Comparison of ENCODE assay signal across 8 cellular contexts in genomic region chr16:89308391-89309333, GRCh38.
DNase-seq lines count a peak whose midpoint lies in the region; TF ChIP-seq lines count a peak whose summit lies in the region.

No MANE protein-coding gene starts in this region.

- H3K36me3 ChIP-seq in Loucy (ENCODE audit: insufficient read depth, low read length) (peaks cover 28% of the 10 kb centered on the region; the same call in 1 of the 2 replicates), mesendoderm (ENCODE audit: control insufficient read depth, insufficient read depth, low read length) (peaks cover 3% of the 10 kb centered on the region)

- TF ChIP-seq CTCF in C4-2B (conservative IDR thresholded peaks at IDR 0.05) = peak; percentile 61
- peak; percentile 67 for TF ChIP-seq CTCF in Loucy (conservative IDR thresholded peaks at IDR 0.05; ENCODE audit: low read length)
- peak; percentile 65 for TF ChIP-seq CTCF in astrocyte of the cerebellum (IDR thresholded peaks at IDR 0.05; ENCODE audit: low read depth, low read length, missing control alignments)

- H4K5ac ChIP-seq in mesendoderm (ENCODE audit: low read length) = no peak overlapping the region

- H3K9ac ChIP-seq in Loucy (ENCODE audit: low read depth, low read length, poor library complexity, severe bottlenecking) = no peak overlapping the region
- H3K9ac ChIP-seq in mesendoderm (ENCODE audit: low read length) = no peak overlapping the region

- H2BK5ac ChIP-seq in mesendoderm (ENCODE audit: low read length) = no peak overlapping the region

- peaks cover 35% of the 10 kb centered on the region for H3K79me1 ChIP-seq in mesendoderm (ENCODE audit: low read length)

- H3K79me2 ChIP-seq in Loucy (ENCODE audit: insufficient read depth, low read length) (peaks cover 69% of the 10 kb centered on the region), mesendoderm (ENCODE audit: control insufficient read depth, insufficient read depth, low read length) (peaks cover 70% of the 10 kb centered on the region)

- H3K27ac ChIP-seq in C4-2B = no peak overlapping the region; the same call in 1 of the 2 replicates
- no peak overlapping the region for H3K27ac ChIP-seq in mesendoderm (ENCODE audit: low read depth, low read length)

- no peaks in the 10 kb centered on the region for H3K4me1 ChIP-seq in Loucy (ENCODE audit: insufficient read depth, low read length, poor library complexity, severe bottlenecking)
- no peaks in the 10 kb centered on the region for H3K4me1 ChIP-seq in mesendoderm (ENCODE audit: control insufficient read depth, low read depth, low read length)

- H3K27me3 ChIP-seq in Loucy (ENCODE audit: insufficient read depth, low read length, poor library complexity, severe bottlenecking) (no peaks in the 10 kb centered on the region), mesendoderm (ENCODE audit: insufficient read depth, low read length, poor library complexity) (no peaks in the 10 kb centered on the region)

- peaks cover 38% of the 10 kb centered on the region for H4K20me1 ChIP-seq in Loucy (ENCODE audit: insufficient read depth, low read length, poor library complexity, severe bottlenecking)

- no peak overlapping the region for H2BK15ac ChIP-seq in mesendoderm (replicated peaks; ENCODE audit: low read depth)

- H2BK120ac ChIP-seq in mesendoderm (ENCODE audit: low read depth, low read length) = no peak overlapping the region

- no peak overlapping the region for H3K18ac ChIP-seq in mesendoderm (ENCODE audit: low read length)

- H3K56ac ChIP-seq in mesendoderm (ENCODE audit: low read length) = no peak overlapping the region

- no peaks in the 10 kb centered on the region for H3K9me2 ChIP-seq in Loucy (replicated peaks; ENCODE audit: low read depth, low read length)

- H3K23ac ChIP-seq in mesendoderm (ENCODE audit: low read length) = no peak overlapping the region

- H2AFZ ChIP-seq in Loucy (ENCODE audit: low read length) = no peak overlapping the region

- H3K4me3 ChIP-seq in Loucy (ENCODE audit: low read length, poor library complexity, severe bottlenecking) = no peak overlapping the region
- no peak overlapping the region for H3K4me3 ChIP-seq in astrocyte of the cerebellum (ENCODE audit: low read depth, low read length)
- H3K4me3 ChIP-seq in mesendoderm (ENCODE audit: low read length) = no peak overlapping the region

- no peak overlapping the region for H2AK5ac ChIP-seq in mesendoderm (ENCODE audit: low read length)

- H3F3A ChIP-seq in Loucy (ENCODE audit: low read depth) = no peaks in the 10 kb centered on the region

- WGBS in mesendoderm (ENCODE audit: extremely low coverage, insufficient coverage, low lambda C conversion rate) = no CpG with 5 or more reads among the region's 30 CpGs

- no peaks in the 10 kb centered on the region for H3K9me3 ChIP-seq in Loucy (ENCODE audit: insufficient read depth, low read depth, low read length)

- H4K8ac ChIP-seq in mesendoderm (ENCODE audit: low read depth, low read length) = no peak overlapping the region

- H3K4me2 ChIP-seq in Loucy (ENCODE audit: low read depth, low read length, poor library complexity, severe bottlenecking) (no peak overlapping the region), mesendoderm (ENCODE audit: low read length) (no peak overlapping the region)

- no peak overlapping the region for H3K4ac ChIP-seq in mesendoderm (ENCODE audit: low read depth, low read length)

- in situ Hi-C loops in astrocyte of the cerebellum (cut with HindIII; ENCODE audit: low sequenced_read_pairs) = no loop called here

- DNase-seq in astrocyte of the cerebellum (ENCODE audit: low read depth) = no peak
- peak; percentile 54 for DNase-seq in mesendoderm
- no peak for DNase-seq in EL
- no peak for DNase-seq in DMS153 (lab: John Stamatoyannopoulos, UW)
- DNase-seq in GF-D8 (lab: John Stamatoyannopoulos, UW) = no peak
- no peak for DNase-seq in activated effector memory CD4-positive, alpha-beta T cell treated with Interleukin-2 at 50 U/mL for 16 hours
